1 cellular context compared by ENCODE assay signal in genomic region chr2:209160800-209161588, GRCh38.
TF ChIP-seq lines count a peak whose summit lies in the region.

No MANE protein-coding gene starts in this region.

TF ChIP-seq in WTC11, 78 proteins besides CTCF, POLR2A, EP300 and RAD21 (continued from another document):
- TF ChIP-seq PRDM15 (CRISPR knock-in tag; IDR thresholded peaks at IDR 0.05) (no peak), ZNF416 (CRISPR knock-in tag; IDR thresholded peaks at IDR 0.05) (no peak), PRRX2 (CRISPR knock-in tag; IDR thresholded peaks at IDR 0.05) (no peak), KAT7 (CRISPR knock-in tag; IDR thresholded peaks at IDR 0.05; ENCODE audit: borderline replicate concordance) (no peak), ATF3 (CRISPR knock-in tag; conservative IDR thresholded peaks at IDR 0.05) (no peak)
